ENCODE assay signal across 14 cellular contexts in genomic region chr4:1516881-1517480, GRCh38.
"Had no signal": no experiment of that assay in that cellular context is flagged by ENCODE, and none has a peak within 500 bp of the region (broad histone marks: within the 10 kb centered on the region; RNA-seq: fewer than 3 reads in every experiment).

No MANE protein-coding gene starts in this region.

- H3K36me3 ChIP-seq: esophagus squamous epithelium, ovary, suprapubic skin, tibial artery, upper lobe of left lung, vagina had no signal

- DNase-seq: dermis blood vessel endothelial cell; esophagus squamous epithelium; mesenchymal stem cell; midbrain; stimulated activated CD4-positive, alpha-beta T cell treated with anti-CD3 and anti-CD28 coated beads, Interleukin-4, amount 100 ng/mL, for 1 hour; stimulated activated CD8-positive, alpha-beta memory T cell treated with anti-CD3 and anti-CD28 coated beads, Interleukin-4, amount 100 ng/mL, for 48 hours; stimulated activated naive CD8-positive, alpha-beta T cell treated with anti-CD3 and anti-CD28 coated beads, Interleukin-15, Interleukin-2, amounts not matched to agents 100 U/mL and 50 U/mL, for 24 hours; tibial artery had no signal

- H3K27ac ChIP-seq: esophagus squamous epithelium, ovary, suprapubic skin, tibial artery, upper lobe of left lung, vagina had no signal

- H3K27me3 ChIP-seq: ovary, vagina had no signal

- H3K4me2 ChIP-seq: smooth muscle cell had no signal

- ATAC-seq: stimulated activated effector memory CD8-positive, alpha-beta T cell treated with anti-CD3 and anti-CD28 coated beads, Interleukin-12 subunit alpha, Interleukin-12 subunit beta, amount 100 ng/mL, for 72 hours; stimulated activated naive CD8-positive, alpha-beta T cell treated with anti-CD3 and anti-CD28 coated beads, Interleukin-15, Interleukin-2, amounts not matched to agents 100 U/mL and 50 U/mL, for 24 hours had no signal

- H3K9me3 ChIP-seq: esophagus squamous epithelium, ovary, suprapubic skin, tibial artery, upper lobe of left lung, vagina had no signal

- H3K4me3 ChIP-seq: esophagus squamous epithelium, ovary, smooth muscle cell, suprapubic skin, tibial artery, upper lobe of left lung, vagina had no signal
